23 cellular contexts compared by ENCODE assay signal in genomic region chr6:98937351-98937750, GRCh38. TPM values are rescaled to one million over a fixed set of nuclear protein-coding genes. Genes with fewer than 3 reads are reported as not detected.
DNase-seq lines count a peak whose midpoint lies in the region; ATAC-seq lines count a peak whose summit lies in the region.
"Had no signal": no experiment of that assay in that cellular context is flagged by ENCODE, and none has a peak within 500 bp of the region (broad histone marks: within the 10 kb centered on the region; RNA-seq: fewer than 3 reads in every experiment).

No MANE protein-coding gene starts in this region.

- H3K4me3 Mint-ChIP-seq in activated naive CD8-positive, alpha-beta T cell treated with anti-CD3 and anti-CD28 coated beads, Interleukin-2, amount 50 U/mL, for 24 hours: no peak overlapping the region
- H3K4me3 Mint-ChIP-seq in activated naive CD8-positive, alpha-beta T cell treated with anti-CD3 and anti-CD28 coated beads for 36 hours: no peak overlapping the region
- H3K4me3 Mint-ChIP-seq in T-helper 17 cell: no peak overlapping the region
- no peak overlapping the region for H3K4me3 Mint-ChIP-seq in T-helper 2 cell treated with Interferon-gamma antibody and Interleukin-4, amounts not matched to agents 5 μg/mL and 100 μg/mL, for 36 hours
- no peak overlapping the region for H3K4me3 Mint-ChIP-seq in activated T-helper 1 cell treated with anti-CD3 and anti-CD28 coated beads, Interleukin-12 subunit alpha, Interleukin-12 subunit beta, Interleukin-2, Interleukin-4 antibody, amounts not matched to agents 30 ng/mL and 10 ng/mL and 1 ng/mL, durations not matched to agents 14 hours and 24 hours and 36 hours
- H3K4me3 Mint-ChIP-seq: CD14-positive monocyte; CD8-positive, alpha-beta memory T cell had no signal

- no peaks in the 10 kb centered on the region for H3K9me3 ChIP-seq in T-helper 17 cell (ENCODE audit: control insufficient read depth, low read length, poor library complexity, severe bottlenecking)
- H3K9me3 ChIP-seq: BE2C had no signal

- peaks cover 58% of the 10 kb centered on the region for H3K36me3 Mint-ChIP-seq in activated naive CD8-positive, alpha-beta T cell treated with anti-CD3 and anti-CD28 coated beads, Interleukin-2, amount 50 U/mL, for 24 hours (ENCODE audit: low read depth)
- peaks cover 59% of the 10 kb centered on the region for H3K36me3 Mint-ChIP-seq in activated naive CD8-positive, alpha-beta T cell treated with anti-CD3 and anti-CD28 coated beads for 36 hours
- peaks cover 13% of the 10 kb centered on the region for H3K36me3 Mint-ChIP-seq in T-helper 17 cell (ENCODE audit: low read depth)
- peaks cover 50% of the 10 kb centered on the region for H3K36me3 Mint-ChIP-seq in T-helper 2 cell treated with Interferon-gamma antibody and Interleukin-4, amounts not matched to agents 5 μg/mL and 100 μg/mL, for 36 hours (ENCODE audit: low read depth)
- peaks cover 25% of the 10 kb centered on the region for H3K36me3 Mint-ChIP-seq in activated T-helper 1 cell treated with anti-CD3 and anti-CD28 coated beads, Interleukin-12 subunit alpha, Interleukin-12 subunit beta, Interleukin-2, Interleukin-4 antibody, amounts not matched to agents 30 ng/mL and 10 ng/mL and 1 ng/mL, durations not matched to agents 14 hours and 24 hours and 36 hours (ENCODE audit: low read depth)

- peak; percentile 54 for ATAC-seq in activated naive CD8-positive, alpha-beta T cell treated with anti-CD3 and anti-CD28 coated beads, Interleukin-2, amount 50 U/mL, for 24 hours
- no peak for ATAC-seq in T-helper 17 cell
- no peak for ATAC-seq in left lobe of liver
- ATAC-seq: GM12878 had no signal

- peaks cover 25% of the 10 kb centered on the region for H3K9me3 Mint-ChIP-seq in activated naive CD8-positive, alpha-beta T cell treated with anti-CD3 and anti-CD28 coated beads, Interleukin-2, amount 50 U/mL, for 24 hours
- H3K9me3 Mint-ChIP-seq in activated naive CD8-positive, alpha-beta T cell treated with anti-CD3 and anti-CD28 coated beads for 36 hours: peaks cover 22% of the 10 kb centered on the region
- peaks cover 32% of the 10 kb centered on the region for H3K9me3 Mint-ChIP-seq in T-helper 2 cell treated with Interferon-gamma antibody and Interleukin-4, amounts not matched to agents 5 μg/mL and 100 μg/mL, for 36 hours
- peaks cover 27% of the 10 kb centered on the region for H3K9me3 Mint-ChIP-seq in activated T-helper 1 cell treated with anti-CD3 and anti-CD28 coated beads, Interleukin-12 subunit alpha, Interleukin-12 subunit beta, Interleukin-2, Interleukin-4 antibody, amounts not matched to agents 30 ng/mL and 10 ng/mL and 1 ng/mL, durations not matched to agents 14 hours and 24 hours and 36 hours

- no peak overlapping the region for H3K27ac Mint-ChIP-seq in activated naive CD8-positive, alpha-beta T cell treated with anti-CD3 and anti-CD28 coated beads, Interleukin-2, amount 50 U/mL, for 24 hours
- no peak overlapping the region for H3K27ac Mint-ChIP-seq in activated naive CD8-positive, alpha-beta T cell treated with anti-CD3 and anti-CD28 coated beads for 36 hours
- H3K27ac Mint-ChIP-seq in T-helper 17 cell: peak overlapping the region; percentile 72
- peak overlapping the region; percentile 46 for H3K27ac Mint-ChIP-seq in T-helper 2 cell treated with Interferon-gamma antibody and Interleukin-4, amounts not matched to agents 5 μg/mL and 100 μg/mL, for 36 hours
- H3K27ac Mint-ChIP-seq in activated T-helper 1 cell treated with anti-CD3 and anti-CD28 coated beads, Interleukin-12 subunit alpha, Interleukin-12 subunit beta, Interleukin-2, Interleukin-4 antibody, amounts not matched to agents 30 ng/mL and 10 ng/mL and 1 ng/mL, durations not matched to agents 14 hours and 24 hours and 36 hours: no peak overlapping the region

- DNase-seq in activated naive CD8-positive, alpha-beta T cell treated with anti-CD3 and anti-CD28 coated beads, Interleukin-2, amount 50 U/mL, for 24 hours: no peak
- no peak for DNase-seq in activated naive CD8-positive, alpha-beta T cell treated with anti-CD3 and anti-CD28 coated beads for 36 hours
- DNase-seq in T-helper 17 cell (no peak), left lobe of liver (ENCODE audit: low spot score) (no peak)
- DNase-seq in T-helper 2 cell treated with Interferon-gamma antibody and Interleukin-4, amounts not matched to agents 5 μg/mL and 100 μg/mL, for 36 hours (ENCODE audit: low spot score): no peak
- no peak for DNase-seq in activated T-helper 1 cell treated with anti-CD3 and anti-CD28 coated beads, Interleukin-12 subunit alpha, Interleukin-12 subunit beta, Interleukin-2, Interleukin-4 antibody, amounts not matched to agents 30 ng/mL and 10 ng/mL and 1 ng/mL, durations not matched to agents 14 hours and 24 hours and 36 hours (ENCODE audit: low spot score)
- DNase-seq: 8988T; ACHN; BE2C; C1 segment of cervical spinal cord; CD8-positive, alpha-beta memory T cell; COR-L47; DMS 273 treated with DMSO at 0.1 percent for 48 hours; DMS153; DMS53; DMS79; DND-41; EL; GDM1 had no signal

- no peaks in the 10 kb centered on the region for H3K27me3 Mint-ChIP-seq in activated naive CD8-positive, alpha-beta T cell treated with anti-CD3 and anti-CD28 coated beads, Interleukin-2, amount 50 U/mL, for 24 hours
- H3K27me3 Mint-ChIP-seq in activated naive CD8-positive, alpha-beta T cell treated with anti-CD3 and anti-CD28 coated beads for 36 hours: no peaks in the 10 kb centered on the region
- H3K27me3 Mint-ChIP-seq in T-helper 17 cell: no peaks in the 10 kb centered on the region
- H3K27me3 Mint-ChIP-seq in T-helper 2 cell treated with Interferon-gamma antibody and Interleukin-4, amounts not matched to agents 5 μg/mL and 100 μg/mL, for 36 hours (ENCODE audit: low read depth): no peaks in the 10 kb centered on the region
- H3K27me3 Mint-ChIP-seq in activated T-helper 1 cell treated with anti-CD3 and anti-CD28 coated beads, Interleukin-12 subunit alpha, Interleukin-12 subunit beta, Interleukin-2, Interleukin-4 antibody, amounts not matched to agents 30 ng/mL and 10 ng/mL and 1 ng/mL, durations not matched to agents 14 hours and 24 hours and 36 hours (ENCODE audit: insufficient read depth): peaks cover 1% of the 10 kb centered on the region
- H3K27me3 Mint-ChIP-seq: CD4-positive, alpha-beta memory T cell; CD4-positive, CD25-positive, alpha-beta regulatory T cell; CD8-positive, alpha-beta memory T cell had no signal

- intact Hi-C loops in activated T-helper 1 cell treated with anti-CD3 and anti-CD28 coated beads, Interleukin-12 subunit alpha, Interleukin-12 subunit beta, Interleukin-2, Interleukin-4 antibody, amounts not matched to agents 30 ng/mL and 10 ng/mL and 1 ng/mL, durations not matched to agents 14 hours and 24 hours and 36 hours (cut with micrococcal nuclease): no loop called here

- H3K4me1 Mint-ChIP-seq in activated naive CD8-positive, alpha-beta T cell treated with anti-CD3 and anti-CD28 coated beads, Interleukin-2, amount 50 U/mL, for 24 hours: peaks cover 36% of the 10 kb centered on the region
- H3K4me1 Mint-ChIP-seq in activated naive CD8-positive, alpha-beta T cell treated with anti-CD3 and anti-CD28 coated beads for 36 hours: peaks cover 30% of the 10 kb centered on the region
- H3K4me1 Mint-ChIP-seq in T-helper 17 cell: peaks cover 28% of the 10 kb centered on the region
- H3K4me1 Mint-ChIP-seq in T-helper 2 cell treated with Interferon-gamma antibody and Interleukin-4, amounts not matched to agents 5 μg/mL and 100 μg/mL, for 36 hours (ENCODE audit: low read depth): peaks cover 18% of the 10 kb centered on the region
- peaks cover 27% of the 10 kb centered on the region for H3K4me1 Mint-ChIP-seq in activated T-helper 1 cell treated with anti-CD3 and anti-CD28 coated beads, Interleukin-12 subunit alpha, Interleukin-12 subunit beta, Interleukin-2, Interleukin-4 antibody, amounts not matched to agents 30 ng/mL and 10 ng/mL and 1 ng/mL, durations not matched to agents 14 hours and 24 hours and 36 hours (ENCODE audit: low read depth)

RNA-seq across cellular contexts. Expression of gene FBXL4, which starts 10.4 kb away (rescaled TPM):
- total RNA-seq in activated naive CD8-positive, alpha-beta T cell treated with anti-CD3 and anti-CD28 coated beads for 36 hours: 10 to 100 TPM; 12.8 to 13.3 TPM
- 10 to 100 TPM in 1 of 2 donors, 1 to 10 TPM in 1; 9.8 to 10.4 TPM for total RNA-seq in T-helper 17 cell
- 10.5 TPM for total RNA-seq in left lobe of liver
- total RNA-seq in activated T-helper 1 cell treated with anti-CD3 and anti-CD28 coated beads, Interleukin-12 subunit alpha, Interleukin-12 subunit beta, Interleukin-2, Interleukin-4 antibody, amounts not matched to agents 30 ng/mL and 10 ng/mL and 1 ng/mL, durations not matched to agents 14 hours and 24 hours and 36 hours: 13.1 and 13.3 TPM in 2 replicates

Comparison
In these comparisons a context has a peak if more than half of its experiments do, and no peak if none do; other contexts are left out.
1. H3K27ac Mint-ChIP-seq: peak in T-helper 17 cell (single experiment) and T-helper 2 cell treated with Interferon-gamma antibody and Interleukin-4, amounts not matched to agents 5 μg/mL and 100 μg/mL, for 36 hours (single experiment); none in activated naive CD8-positive, alpha-beta T cell treated with anti-CD3 and anti-CD28 coated beads, Interleukin-2, amount 50 U/mL, for 24 hours (single experiment), activated naive CD8-positive, alpha-beta T cell treated with anti-CD3 and anti-CD28 coated beads for 36 hours (single experiment) and activated T-helper 1 cell treated with anti-CD3 and anti-CD28 coated beads, Interleukin-12 subunit alpha, Interleukin-12 subunit beta, Interleukin-2, Interleukin-4 antibody, amounts not matched to agents 30 ng/mL and 10 ng/mL and 1 ng/mL, durations not matched to agents 14 hours and 24 hours and 36 hours (single experiment).